8 cellular contexts compared by ENCODE assay signal in the genomic region with DNA sequence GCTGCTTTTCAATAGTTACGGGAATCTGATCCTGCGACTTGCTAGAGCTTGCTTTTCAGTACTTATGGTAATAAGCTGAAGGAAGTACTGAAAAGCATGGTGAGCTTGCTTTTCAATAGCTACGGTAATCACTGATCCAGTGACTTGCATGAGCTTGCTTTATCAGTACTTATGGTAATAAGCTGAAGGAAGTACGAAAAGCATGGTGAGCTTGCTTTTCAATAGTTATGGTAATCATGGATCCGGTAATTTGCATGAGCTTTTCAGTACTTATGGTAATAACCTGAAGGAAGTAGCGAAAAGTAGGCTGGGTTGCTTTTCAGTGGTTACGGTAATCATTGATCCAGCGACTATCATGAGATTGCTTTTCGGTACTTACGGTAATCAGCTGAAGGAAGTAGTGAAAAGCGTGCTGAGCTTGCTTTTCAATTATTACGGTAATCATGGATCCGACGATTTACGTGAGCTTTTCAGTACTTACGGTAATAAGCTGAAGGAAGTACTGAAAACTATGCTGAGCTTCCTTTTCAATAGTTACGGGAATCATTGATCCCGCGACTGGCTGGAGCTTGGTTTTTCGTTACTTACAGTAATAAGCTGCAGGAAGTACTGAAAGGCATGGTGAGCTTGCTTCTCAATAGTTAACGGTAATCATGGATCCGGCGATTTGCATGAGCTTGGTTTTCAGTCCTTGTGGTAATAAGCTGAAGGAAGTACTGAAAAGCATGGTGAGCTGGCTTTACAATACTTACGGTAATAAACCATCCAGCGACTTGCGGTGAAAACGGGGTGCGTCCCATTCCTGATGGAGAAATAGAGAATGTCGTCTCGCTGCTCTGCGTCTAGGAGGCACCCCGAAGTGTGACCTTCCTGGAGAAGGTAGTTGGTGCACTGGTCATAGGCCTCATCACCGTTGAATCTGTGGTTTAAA. TPM values are rescaled to one million over a fixed set of nuclear protein-coding genes. Genes with fewer than 3 reads are reported as not detected.
A peak's percentile ranks its signal among the peaks of the same experiment; 100 is the strongest.
DNase-seq lines count a peak whose midpoint lies in the region; ATAC-seq, FAIRE-seq and TF ChIP-seq lines count a peak whose summit lies in the region.

No MANE protein-coding gene starts in this region.

- H3K9ac ChIP-seq in colonic mucosa (ENCODE audit: low read depth in 2 of 2, low read length in 2 of 2) = no peak overlapping the region

- peak overlapping the region; percentile 16 for H3K4me3 ChIP-seq in colonic mucosa

- FAIRE-seq in GM19239 (lab: Jason Lieb, UNC) = peak; percentile 84

- peaks cover 5% of the 10 kb centered on the region for H3K4me1 ChIP-seq in colonic mucosa

- H3K4me1 Mint-ChIP-seq in stimulated activated naive B cell treated with anti-CD40 and anti-IgM and Interleukin-4, amounts not matched to agents 10 μg/mL and 1 μg/mL and 100 μg/mL, for 72 hours = peaks cover 15 to 27% of the 10 kb centered on the region in 2 donors

- H3K27me3 Mint-ChIP-seq in stimulated activated naive B cell treated with anti-CD40 and anti-IgM and Interleukin-4, amounts not matched to agents 10 μg/mL and 1 μg/mL and 100 μg/mL, for 72 hours = peaks cover 0 to 14% of the 10 kb centered on the region in 2 donors

- peak overlapping the region; percentile 57 for H3K27ac Mint-ChIP-seq in stimulated activated naive B cell treated with anti-CD40 and anti-IgM and Interleukin-4, amounts not matched to agents 10 μg/mL and 1 μg/mL and 100 μg/mL, for 72 hours

- peaks cover 3 to 4% of the 10 kb centered on the region in 2 donors for H3K9me3 Mint-ChIP-seq in stimulated activated naive B cell treated with anti-CD40 and anti-IgM and Interleukin-4, amounts not matched to agents 10 μg/mL and 1 μg/mL and 100 μg/mL, for 72 hours

- no peaks in the 10 kb centered on the region for H3K27me3 ChIP-seq in colonic mucosa

- H3K36me3 ChIP-seq in colonic mucosa = no peaks in the 10 kb centered on the region

- in situ Hi-C loops in SK-MEL-5 (cut with HindIII; ENCODE audit: low pct_unique_long_range_greater_than_20kb, low sequenced_read_pairs) = no loop called here

- intact Hi-C loops in colonic mucosa (cut with DNase I) = no loop called here
- intact Hi-C loops in left colon (cut with DNase I, micrococcal nuclease) = no loop called here

- H3K4me3 Mint-ChIP-seq in stimulated activated naive B cell treated with anti-CD40 and anti-IgM and Interleukin-4, amounts not matched to agents 10 μg/mL and 1 μg/mL and 100 μg/mL, for 72 hours = peak overlapping the region; percentile 62 to 71

- no peak overlapping the region for H3K27ac ChIP-seq in colonic mucosa

- peaks cover 0 to 4% of the 10 kb centered on the region in 2 donors for H3K36me3 Mint-ChIP-seq in stimulated activated naive B cell treated with anti-CD40 and anti-IgM and Interleukin-4, amounts not matched to agents 10 μg/mL and 1 μg/mL and 100 μg/mL, for 72 hours

- H3K9me3 ChIP-seq in colonic mucosa = no peaks in the 10 kb centered on the region

- no peak for DNase-seq in GM19239 (ENCODE audit: insufficient read length, low spot score)
- peak; percentile 88 for DNase-seq in SK-MEL-5 (ENCODE audit: low read depth, low spot score)
- peak; percentile 41 for DNase-seq in colonic mucosa
- peak in 1 of 2 donors; percentile 16 for DNase-seq in left colon
- DNase-seq in stimulated activated naive B cell treated with anti-CD40 and anti-IgM and Interleukin-4, amounts not matched to agents 10 μg/mL and 1 μg/mL and 100 μg/mL, for 72 hours = peak; percentile 39
- no peak for DNase-seq in NCI-H510A (lab: John Stamatoyannopoulos, UW)
- no peak for DNase-seq in Kasumi-1 (lab: John Stamatoyannopoulos, UW)

- ATAC-seq in left colon (peak; percentile 92), HG02885 (IDR thresholded peaks at IDR 0.05; ENCODE audit: poor library complexity, unreplicated experiment) (no peak)
- peak; percentile 73 for ATAC-seq in stimulated activated naive B cell treated with anti-CD40 and anti-IgM and Interleukin-4, amounts not matched to agents 10 μg/mL and 1 μg/mL and 100 μg/mL, for 72 hours (replicated peaks)

- no peak for TF ChIP-seq CTCF in colonic mucosa (IDR thresholded peaks at IDR 0.05)

RNA-seq across cellular contexts. Expression of gene CRLF2, which starts 6.5 kb away (rescaled TPM):
- 1.0 and 1.1 TPM in 2 replicates for total RNA-seq in SK-MEL-5 (2014; rRNA removed; shearing (Covaris generic))
- 0.56 and 0.87 TPM in 2 replicates for polyA plus RNA-seq in SK-MEL-5 (2015; cell fraction: cytosol; rRNA removed)
- 0.23 TPM in 1 of 2 replicates, not detected in the other for polyA plus RNA-seq in SK-MEL-5 (2015; cell fraction: nucleus; rRNA removed)
- total RNA-seq in colonic mucosa (under 1 TPM in 1 of 2 donors, not detected in 1; 0.32 TPM), left colon (under 1 TPM; 0.18 to 0.28 TPM)

Comparison
In these comparisons a context has a peak if more than half of its experiments do, and no peak if none do; other contexts are left out.
1. DNase-seq: peak in SK-MEL-5 (single experiment), colonic mucosa (single experiment) and stimulated activated naive B cell treated with anti-CD40 and anti-IgM and Interleukin-4, amounts not matched to agents 10 μg/mL and 1 μg/mL and 100 μg/mL, for 72 hours (single experiment); none in GM19239 (single experiment), NCI-H510A (single experiment) and Kasumi-1 (0 of 2).